In the genomic region with DNA sequence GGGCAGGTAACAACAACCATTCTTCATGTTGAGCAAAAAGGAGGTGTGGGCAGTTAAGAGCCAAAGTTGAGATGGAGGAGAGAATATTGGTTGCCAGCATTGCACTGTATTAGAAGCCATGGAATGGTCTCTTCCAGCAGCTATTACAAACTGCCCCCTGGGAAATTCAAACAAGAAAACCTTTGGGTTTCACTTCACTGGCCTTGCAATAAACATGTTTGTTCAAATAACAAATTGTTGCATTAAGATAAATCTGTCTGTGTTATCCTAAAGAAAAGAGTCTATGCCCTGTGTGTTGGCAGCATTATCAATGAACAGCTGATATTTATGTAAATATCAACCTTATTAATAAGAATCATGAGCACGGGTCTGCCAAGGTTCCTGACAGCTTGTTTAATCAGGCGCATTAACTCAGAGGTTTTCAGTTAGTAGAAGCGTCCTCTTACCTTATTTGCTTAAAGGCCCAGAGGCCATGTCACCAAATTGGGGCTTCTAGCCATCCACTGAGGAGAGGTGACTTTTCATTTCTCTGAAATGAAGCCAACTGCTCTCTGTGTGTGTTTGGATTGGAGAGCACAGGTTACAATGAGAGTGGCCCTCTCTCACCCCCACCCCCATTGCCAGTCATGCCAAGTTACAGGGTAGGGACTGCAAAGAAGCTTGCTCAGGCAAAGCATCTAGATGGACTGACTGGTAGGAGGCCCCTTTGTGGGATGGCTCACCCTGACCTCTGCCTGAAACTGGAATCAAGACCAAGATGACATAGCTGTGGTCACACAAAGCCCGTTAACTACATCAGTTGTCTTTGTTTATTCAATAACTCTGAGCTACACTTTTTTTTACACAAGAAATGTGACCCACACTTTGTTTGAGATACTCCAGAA, we compare ENCODE assay signal across 8 cellular contexts. TPM values are rescaled to one million over a fixed set of nuclear protein-coding genes. Genes with fewer than 3 reads are reported as not detected.
A peak's percentile ranks its signal among the peaks of the same experiment; 100 is the strongest.
DNase-seq lines count a peak whose midpoint lies in the region; ATAC-seq and TF ChIP-seq lines count a peak whose summit lies in the region.

No MANE protein-coding gene starts in this region.

- H3K36me3 ChIP-seq in MG63: no peaks in the 10 kb centered on the region
- H3K36me3 ChIP-seq in thoracic aorta: no peaks in the 10 kb centered on the region

- H3K36me3 Mint-ChIP-seq in chondrocyte (ENCODE audit: low read depth): peaks cover 1% of the 10 kb centered on the region

- H3K4me3 ChIP-seq in MG63 (no peak overlapping the region), thoracic aorta (no peak overlapping the region)

- DNase-seq in H4 (ENCODE audit: low spot score) (peak; percentile 98), MG63 (peak; percentile 58), chondrocyte (ENCODE audit: low spot score) (no peak), thoracic aorta (ENCODE audit: low spot score) (no peak), superior temporal gyrus (ENCODE audit: extremely low spot score) (no peak), OCI-M2 (lab: John Stamatoyannopoulos, UW; ENCODE audit: unreplicated experiment) (no peak)
- no peak for DNase-seq in stimulated activated CD4-positive, alpha-beta T cell treated with anti-CD3 and anti-CD28 coated beads, Interleukin-4, amount 100 ng/mL, for 24 hours

- TF ChIP-seq CTCF in chondrocyte (IDR thresholded peaks at IDR 0.05) (no peak), thoracic aorta (IDR thresholded peaks at IDR 0.05) (no peak)

- peak overlapping the region; percentile 62 to 77 for H3K27ac ChIP-seq in thoracic aorta

- no peak overlapping the region for H3K4me3 Mint-ChIP-seq in chondrocyte (ENCODE audit: unreplicated experiment)

- H3K27me3 ChIP-seq in MG63: no peaks in the 10 kb centered on the region
- H3K27me3 ChIP-seq in thoracic aorta (replicated peaks; ENCODE audit: insufficient read depth): no peaks in the 10 kb centered on the region

- peaks cover 3% of the 10 kb centered on the region for H3K9me3 Mint-ChIP-seq in chondrocyte (ENCODE audit: low read depth)

- peaks cover 21 to 82% of the 10 kb centered on the region in 2 donors for H3K4me1 ChIP-seq in thoracic aorta (ENCODE audit: control insufficient read depth in 1 of 2, low read depth in 2 of 2)

- ATAC-seq in GM18858 (IDR thresholded peaks at IDR 0.05; ENCODE audit: unreplicated experiment): peak; percentile 81
- ATAC-seq in thoracic aorta (ENCODE audit: insufficient number of reproducible peaks, low FRiP score, low read depth): no peak

- H3K9me3 ChIP-seq in MG63 (no peaks in the 10 kb centered on the region), thoracic aorta (no peaks in the 10 kb centered on the region)

- peak overlapping the region; percentile 94 for H3K27ac Mint-ChIP-seq in chondrocyte (ENCODE audit: unreplicated experiment)

- H3K4me1 Mint-ChIP-seq in chondrocyte (ENCODE audit: low read depth): peaks cover 88% of the 10 kb centered on the region

- no peaks in the 10 kb centered on the region for H3K27me3 Mint-ChIP-seq in chondrocyte (ENCODE audit: low read depth)

RNA-seq across cellular contexts. Expression of gene FILIP1L, which starts 10.5 kb away (rescaled TPM):
- 30.0 and 37.8 TPM in 2 replicates for total RNA-seq in H4 (2014; rRNA removed; shearing (Covaris generic))
- total RNA-seq in MG63 (2014; rRNA removed; shearing (Covaris generic); ENCODE audit: low replicate concordance): 19.9 and 31.5 TPM in 2 replicates
- total RNA-seq in chondrocyte: 61.9 to 122 TPM (median 119 TPM) in 3 replicates
- total RNA-seq in thoracic aorta: 100 to 1,000 TPM; 270 to 279 TPM

Comparison
In these comparisons a context has a peak if more than half of its experiments do, and no peak if none do; other contexts are left out.
1. DNase-seq: peak in H4 (single experiment) and MG63 (single experiment); none in chondrocyte (single experiment), thoracic aorta (single experiment), superior temporal gyrus (single experiment), stimulated activated CD4-positive, alpha-beta T cell treated with anti-CD3 and anti-CD28 coated beads, Interleukin-4, amount 100 ng/mL, for 24 hours (single experiment) and OCI-M2 (single experiment).